Comparison of ENCODE assay signal across 1 cellular context in genomic region chr4:6783111-6783981, GRCh38.
TF ChIP-seq lines count a peak whose summit lies in the region.

No MANE protein-coding gene starts in this region.

TF ChIP-seq in HepG2, 621 proteins besides CTCF, POLR2A, EP300 and RAD21 (continued from another document and continues in another):
- TF ChIP-seq DZIP1 (CRISPR knock-in tag; IDR thresholded peaks at IDR 0.05) (no peak), ZNF44 (CRISPR knock-in tag; IDR thresholded peaks at IDR 0.05) (no peak), KLF16 (CRISPR knock-in tag; IDR thresholded peaks at IDR 0.05) (peak in 1 of 2 experiments; percentile 59; a peak in 1 of 4 replicates), KMT2A (CRISPR knock-in tag; IDR thresholded peaks at IDR 0.05) (no peak), CAMTA2 (CRISPR knock-in tag; IDR thresholded peaks at IDR 0.05; ENCODE audit: borderline replicate concordance) (no peak), NFE2L1 (CRISPR knock-in tag; IDR thresholded peaks at IDR 0.05; ENCODE audit: borderline replicate concordance) (no peak), ZNF546 (CRISPR knock-in tag; conservative IDR thresholded peaks at IDR 0.05) (no peak), ZNF383 (CRISPR knock-in tag; IDR thresholded peaks at IDR 0.05; ENCODE audit: borderline replicate concordance) (no peak), HHEX (CRISPR knock-in tag; IDR thresholded peaks at IDR 0.05) (no peak), MIER3 (CRISPR knock-in tag; IDR thresholded peaks at IDR 0.05; ENCODE audit: borderline replicate concordance) (0 out of 2 replicates have a peak, but pooled peaks have one; percentile 7), ZNF484 (CRISPR knock-in tag; IDR thresholded peaks at IDR 0.05; ENCODE audit: borderline replicate concordance, low read depth) (no peak), ZNF563 (CRISPR knock-in tag; IDR thresholded peaks at IDR 0.05) (0 out of 2 replicates have a peak, but pooled peaks have one; percentile 7), ZFP41 (CRISPR knock-in tag; IDR thresholded peaks at IDR 0.05; ENCODE audit: borderline replicate concordance) (no peak), ELF4 (CRISPR knock-in tag; IDR thresholded peaks at IDR 0.05; ENCODE audit: borderline replicate concordance) (no peak), CREB1 (IDR thresholded peaks at IDR 0.05) (no peak), CREB1 (CRISPR knock-in tag; IDR thresholded peaks at IDR 0.05) (no peak), EEA1 (CRISPR knock-in tag; IDR thresholded peaks at IDR 0.05; ENCODE audit: borderline replicate concordance) (no peak), ZNF232 (CRISPR knock-in tag; IDR thresholded peaks at IDR 0.05; ENCODE audit: borderline replicate concordance) (no peak; the same call in 1 of the 2 replicates), PITX1 (CRISPR knock-in tag; IDR thresholded peaks at IDR 0.05) (no peak), POLR2G (IDR thresholded peaks at IDR 0.05; ENCODE audit: low read depth, low read length) (peak; percentile 74), GTF3A (CRISPR knock-in tag; conservative IDR thresholded peaks at IDR 0.05) (no peak), U2AF1 (optimal IDR thresholded peaks at IDR 0.05; ENCODE audit: low read depth, low read length) (no peak), RBAK (CRISPR knock-in tag; IDR thresholded peaks at IDR 0.05) (no peak), PTBP1 (IDR thresholded peaks at IDR 0.05; ENCODE audit: low read depth, low read length, poor library complexity, severe bottlenecking) (no peak), KLF12 (CRISPR knock-in tag; IDR thresholded peaks at IDR 0.05; ENCODE audit: borderline replicate concordance) (no peak), ZNF691 (CRISPR knock-in tag; IDR thresholded peaks at IDR 0.05; ENCODE audit: borderline replicate concordance, low read depth) (no peak), HMG20B (CRISPR knock-in tag; conservative IDR thresholded peaks at IDR 0.05) (no peak), ZNF761 (CRISPR knock-in tag; conservative IDR thresholded peaks at IDR 0.05) (no peak), BRCA1 (CRISPR knock-in tag; IDR thresholded peaks at IDR 0.05) (no peak), ZNF234 (CRISPR knock-in tag; conservative IDR thresholded peaks at IDR 0.05) (no peak), GRHL1 (CRISPR knock-in tag; conservative IDR thresholded peaks at IDR 0.05) (no peak), ZNF713 (CRISPR knock-in tag; IDR thresholded peaks at IDR 0.05) (no peak), NCOA5 (CRISPR knock-in tag; IDR thresholded peaks at IDR 0.05) (no peak), IRF9 (CRISPR knock-in tag; IDR thresholded peaks at IDR 0.05; ENCODE audit: borderline replicate concordance) (no peak), ZNF607 (CRISPR knock-in tag; IDR thresholded peaks at IDR 0.05; ENCODE audit: borderline replicate concordance) (no peak), SRSF9 (IDR thresholded peaks at IDR 0.05; ENCODE audit: borderline replicate concordance, insufficient read depth, low read depth, low read length, poor library complexity, severe bottlenecking) (no peak), HOXA3 (CRISPR knock-in tag; IDR thresholded peaks at IDR 0.05) (peak; percentile 35; the same call in 1 of the 2 replicates), ZNF205 (CRISPR knock-in tag; IDR thresholded peaks at IDR 0.05) (no peak), GABPA (IDR thresholded peaks at IDR 0.05; ENCODE audit: low read depth, low read length) (no peak), GABPA (CRISPR knock-in tag; IDR thresholded peaks at IDR 0.05; ENCODE audit: low read depth) (no peak), RORA (CRISPR knock-in tag; IDR thresholded peaks at IDR 0.05) (no peak), NFYB (CRISPR knock-in tag; IDR thresholded peaks at IDR 0.05) (peak; percentile 27; the same call in 1 of the 2 replicates), FOXC1 (CRISPR knock-in tag; IDR thresholded peaks at IDR 0.05; ENCODE audit: borderline replicate concordance) (no peak; the same call in 1 of the 2 replicates)
- TF ChIP-seq, protein P1, sequence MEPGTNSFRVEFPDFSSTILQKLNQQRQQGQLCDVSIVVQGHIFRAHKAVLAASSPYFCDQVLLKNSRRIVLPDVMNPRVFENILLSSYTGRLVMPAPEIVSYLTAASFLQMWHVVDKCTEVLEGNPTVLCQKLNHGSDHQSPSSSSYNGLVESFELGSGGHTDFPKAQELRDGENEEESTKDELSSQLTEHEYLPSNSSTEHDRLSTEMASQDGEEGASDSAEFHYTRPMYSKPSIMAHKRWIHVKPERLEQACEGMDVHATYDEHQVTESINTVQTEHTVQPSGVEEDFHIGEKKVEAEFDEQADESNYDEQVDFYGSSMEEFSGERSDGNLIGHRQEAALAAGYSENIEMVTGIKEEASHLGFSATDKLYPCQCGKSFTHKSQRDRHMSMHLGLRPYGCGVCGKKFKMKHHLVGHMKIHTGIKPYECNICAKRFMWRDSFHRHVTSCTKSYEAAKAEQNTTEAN (CRISPR knock-in tag; conservative IDR thresholded peaks at IDR 0.05), result no peak
- TF ChIP-seq, protein P2, sequence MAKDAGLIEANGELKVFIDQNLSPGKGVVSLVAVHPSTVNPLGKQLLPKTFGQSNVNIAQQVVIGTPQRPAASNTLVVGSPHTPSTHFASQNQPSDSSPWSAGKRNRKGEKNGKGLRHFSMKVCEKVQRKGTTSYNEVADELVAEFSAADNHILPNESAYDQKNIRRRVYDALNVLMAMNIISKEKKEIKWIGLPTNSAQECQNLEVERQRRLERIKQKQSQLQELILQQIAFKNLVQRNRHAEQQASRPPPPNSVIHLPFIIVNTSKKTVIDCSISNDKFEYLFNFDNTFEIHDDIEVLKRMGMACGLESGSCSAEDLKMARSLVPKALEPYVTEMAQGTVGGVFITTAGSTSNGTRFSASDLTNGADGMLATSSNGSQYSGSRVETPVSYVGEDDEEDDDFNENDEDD (CRISPR knock-in tag; IDR thresholded peaks at IDR 0.05; ENCODE audit: borderline replicate concordance), result peak; percentile 37; the same call in 1 of the 2 replicates
- TF ChIP-seq, protein P3, sequence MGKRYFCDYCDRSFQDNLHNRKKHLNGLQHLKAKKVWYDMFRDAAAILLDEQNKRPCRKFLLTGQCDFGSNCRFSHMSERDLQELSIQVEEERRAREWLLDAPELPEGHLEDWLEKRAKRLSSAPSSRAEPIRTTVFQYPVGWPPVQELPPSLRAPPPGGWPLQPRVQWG (CRISPR knock-in tag; IDR thresholded peaks at IDR 0.05; ENCODE audit: borderline replicate concordance, low read depth), result no peak
- TF ChIP-seq, protein P4, sequence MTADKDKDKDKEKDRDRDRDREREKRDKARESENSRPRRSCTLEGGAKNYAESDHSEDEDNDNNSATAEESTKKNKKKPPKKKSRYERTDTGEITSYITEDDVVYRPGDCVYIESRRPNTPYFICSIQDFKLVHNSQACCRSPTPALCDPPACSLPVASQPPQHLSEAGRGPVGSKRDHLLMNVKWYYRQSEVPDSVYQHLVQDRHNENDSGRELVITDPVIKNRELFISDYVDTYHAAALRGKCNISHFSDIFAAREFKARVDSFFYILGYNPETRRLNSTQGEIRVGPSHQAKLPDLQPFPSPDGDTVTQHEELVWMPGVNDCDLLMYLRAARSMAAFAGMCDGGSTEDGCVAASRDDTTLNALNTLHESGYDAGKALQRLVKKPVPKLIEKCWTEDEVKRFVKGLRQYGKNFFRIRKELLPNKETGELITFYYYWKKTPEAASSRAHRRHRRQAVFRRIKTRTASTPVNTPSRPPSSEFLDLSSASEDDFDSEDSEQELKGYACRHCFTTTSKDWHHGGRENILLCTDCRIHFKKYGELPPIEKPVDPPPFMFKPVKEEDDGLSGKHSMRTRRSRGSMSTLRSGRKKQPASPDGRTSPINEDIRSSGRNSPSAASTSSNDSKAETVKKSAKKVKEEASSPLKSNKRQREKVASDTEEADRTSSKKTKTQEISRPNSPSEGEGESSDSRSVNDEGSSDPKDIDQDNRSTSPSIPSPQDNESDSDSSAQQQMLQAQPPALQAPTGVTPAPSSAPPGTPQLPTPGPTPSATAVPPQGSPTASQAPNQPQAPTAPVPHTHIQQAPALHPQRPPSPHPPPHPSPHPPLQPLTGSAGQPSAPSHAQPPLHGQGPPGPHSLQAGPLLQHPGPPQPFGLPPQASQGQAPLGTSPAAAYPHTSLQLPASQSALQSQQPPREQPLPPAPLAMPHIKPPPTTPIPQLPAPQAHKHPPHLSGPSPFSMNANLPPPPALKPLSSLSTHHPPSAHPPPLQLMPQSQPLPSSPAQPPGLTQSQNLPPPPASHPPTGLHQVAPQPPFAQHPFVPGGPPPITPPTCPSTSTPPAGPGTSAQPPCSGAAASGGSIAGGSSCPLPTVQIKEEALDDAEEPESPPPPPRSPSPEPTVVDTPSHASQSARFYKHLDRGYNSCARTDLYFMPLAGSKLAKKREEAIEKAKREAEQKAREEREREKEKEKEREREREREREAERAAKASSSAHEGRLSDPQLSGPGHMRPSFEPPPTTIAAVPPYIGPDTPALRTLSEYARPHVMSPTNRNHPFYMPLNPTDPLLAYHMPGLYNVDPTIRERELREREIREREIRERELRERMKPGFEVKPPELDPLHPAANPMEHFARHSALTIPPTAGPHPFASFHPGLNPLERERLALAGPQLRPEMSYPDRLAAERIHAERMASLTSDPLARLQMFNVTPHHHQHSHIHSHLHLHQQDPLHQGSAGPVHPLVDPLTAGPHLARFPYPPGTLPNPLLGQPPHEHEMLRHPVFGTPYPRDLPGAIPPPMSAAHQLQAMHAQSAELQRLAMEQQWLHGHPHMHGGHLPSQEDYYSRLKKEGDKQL (CRISPR knock-in tag; IDR thresholded peaks at IDR 0.05; ENCODE audit: low read depth), result no peak
- TF ChIP-seq, protein P5, sequence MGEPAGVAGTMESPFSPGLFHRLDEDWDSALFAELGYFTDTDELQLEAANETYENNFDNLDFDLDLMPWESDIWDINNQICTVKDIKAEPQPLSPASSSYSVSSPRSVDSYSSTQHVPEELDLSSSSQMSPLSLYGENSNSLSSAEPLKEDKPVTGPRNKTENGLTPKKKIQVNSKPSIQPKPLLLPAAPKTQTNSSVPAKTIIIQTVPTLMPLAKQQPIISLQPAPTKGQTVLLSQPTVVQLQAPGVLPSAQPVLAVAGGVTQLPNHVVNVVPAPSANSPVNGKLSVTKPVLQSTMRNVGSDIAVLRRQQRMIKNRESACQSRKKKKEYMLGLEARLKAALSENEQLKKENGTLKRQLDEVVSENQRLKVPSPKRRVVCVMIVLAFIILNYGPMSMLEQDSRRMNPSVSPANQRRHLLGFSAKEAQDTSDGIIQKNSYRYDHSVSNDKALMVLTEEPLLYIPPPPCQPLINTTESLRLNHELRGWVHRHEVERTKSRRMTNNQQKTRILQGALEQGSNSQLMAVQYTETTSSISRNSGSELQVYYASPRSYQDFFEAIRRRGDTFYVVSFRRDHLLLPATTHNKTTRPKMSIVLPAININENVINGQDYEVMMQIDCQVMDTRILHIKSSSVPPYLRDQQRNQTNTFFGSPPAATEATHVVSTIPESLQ (CRISPR knock-in tag; conservative IDR thresholded peaks at IDR 0.05), result no peak
- TF ChIP-seq, protein P6, sequence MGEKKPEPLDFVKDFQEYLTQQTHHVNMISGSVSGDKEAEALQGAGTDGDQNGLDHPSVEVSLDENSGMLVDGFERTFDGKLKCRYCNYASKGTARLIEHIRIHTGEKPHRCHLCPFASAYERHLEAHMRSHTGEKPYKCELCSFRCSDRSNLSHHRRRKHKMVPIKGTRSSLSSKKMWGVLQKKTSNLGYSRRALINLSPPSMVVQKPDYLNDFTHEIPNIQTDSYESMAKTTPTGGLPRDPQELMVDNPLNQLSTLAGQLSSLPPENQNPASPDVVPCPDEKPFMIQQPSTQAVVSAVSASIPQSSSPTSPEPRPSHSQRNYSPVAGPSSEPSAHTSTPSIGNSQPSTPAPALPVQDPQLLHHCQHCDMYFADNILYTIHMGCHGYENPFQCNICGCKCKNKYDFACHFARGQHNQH (CRISPR knock-in tag; IDR thresholded peaks at IDR 0.05), result peak; percentile 41; the same call in 1 of the 2 replicates
